Comparison of ENCODE assay signal across 2 cellular contexts in genomic region chr2:37380787-37381186, GRCh38. TPM values are rescaled to one million over a fixed set of nuclear protein-coding genes. Genes with fewer than 3 reads are reported as not detected.
"Had no signal": no experiment of that assay in that cellular context is flagged by ENCODE, and none has a peak within 500 bp of the region (broad histone marks: within the 10 kb centered on the region; RNA-seq: fewer than 3 reads in every experiment).

No MANE protein-coding gene starts in this region.

RNA-seq across cellular contexts. Expression of gene QPCT, which starts 36.4 kb away (rescaled TPM):
- total RNA-seq: neural crest cell, osteocyte had no signal
